In genomic region chr13:112859817-112860190, GRCh38 we compare ENCODE assay signal across 8 cellular contexts.
A peak's percentile ranks its signal among the peaks of the same experiment; 100 is the strongest.
DNase-seq lines count a peak whose midpoint lies in the region; ATAC-seq and TF ChIP-seq lines count a peak whose summit lies in the region.

No MANE protein-coding gene starts in this region.

- H3K9me2 ChIP-seq in GM23248 (ENCODE audit: insufficient read depth), result no peaks in the 10 kb centered on the region
- no peaks in the 10 kb centered on the region for H3K9me2 ChIP-seq in SK-N-SH

- no peaks in the 10 kb centered on the region for H3F3A ChIP-seq in GM23248 (ENCODE audit: insufficient read depth)
- H3F3A ChIP-seq in SK-N-SH (replicated peaks; ENCODE audit: insufficient read depth), result no peaks in the 10 kb centered on the region

- no peaks in the 10 kb centered on the region for H3K27me3 ChIP-seq in GM23248 (replicated peaks; ENCODE audit: insufficient read depth)
- no peaks in the 10 kb centered on the region for H3K27me3 ChIP-seq in SK-N-SH (ENCODE audit: insufficient read depth)
- no peaks in the 10 kb centered on the region for H3K27me3 ChIP-seq in lower lobe of right lung (ENCODE audit: low read depth)

- H3K27me3 Mint-ChIP-seq in activated T-cell treated with anti-CD3 and anti-CD28 coated beads, Interleukin-2, amount 50 U/mL, for 4 hours (ENCODE audit: low read depth), result no peaks in the 10 kb centered on the region

- H3K9ac ChIP-seq in GM23248, result no peak overlapping the region
- H3K9ac ChIP-seq in SK-N-SH, result no peak overlapping the region

- intact Hi-C loops in lower lobe of right lung (cut with DNase I), result no loop called here

- H3K9me3 ChIP-seq in GM23248 (ENCODE audit: low read depth) (no peaks in the 10 kb centered on the region), SK-N-SH (no peaks in the 10 kb centered on the region), lower lobe of right lung (no peaks in the 10 kb centered on the region)

- CTCF ChIA-PET in SK-N-SH (lab: Yijun Ruan, JAX), result interaction anchor here (1.0 to 2.2 kb wide), 3 partner anchors 14 to 244 kb away, joined by 3 to 16 read pairs (median 3); no protein-coding TSS in a partner anchor

- H3K4me1 Mint-ChIP-seq in activated T-cell treated with anti-CD3 and anti-CD28 coated beads, Interleukin-2, amount 50 U/mL, for 4 hours (ENCODE audit: low read depth), result no peaks in the 10 kb centered on the region

- DNase-seq in ELR (ENCODE audit: low read depth) (peak; percentile 55), GM23248 (peak; percentile 12), SK-N-SH (peak; percentile 84), lower lobe of right lung (no peak)
- no peak for DNase-seq in activated T-cell treated with anti-CD3 and anti-CD28 coated beads, Interleukin-2, amount 50 U/mL, for 4 hours

- no peaks in the 10 kb centered on the region for H3K79me2 ChIP-seq in GM23248 (ENCODE audit: insufficient read depth)
- no peaks in the 10 kb centered on the region for H3K79me2 ChIP-seq in SK-N-SH (ENCODE audit: insufficient read depth)

- POLR2A ChIA-PET in SK-N-SH (lab: Yijun Ruan, JAX), result no interaction called here

- H3K4me2 ChIP-seq in GM23248 (ENCODE audit: unreplicated experiment), result no peak overlapping the region
- H3K4me2 ChIP-seq in SK-N-SH, result no peak overlapping the region

- no peaks in the 10 kb centered on the region for H3K9me3 Mint-ChIP-seq in activated T-cell treated with anti-CD3 and anti-CD28 coated beads, Interleukin-2, amount 50 U/mL, for 4 hours

- no peak overlapping the region for H3K4me3 Mint-ChIP-seq in activated T-cell treated with anti-CD3 and anti-CD28 coated beads, Interleukin-2, amount 50 U/mL, for 4 hours

- H3K4me3 ChIP-seq in GM23248 (no peak overlapping the region), SK-N-SH (ENCODE audit: low read depth in 2 of 2, low read length in 1 of 2) (no peak overlapping the region), lower lobe of right lung (no peak overlapping the region)

- H3K36me3 ChIP-seq in GM23248 (ENCODE audit: low read depth) (no peaks in the 10 kb centered on the region), SK-N-SH (replicated peaks in 1 of 2; ENCODE audit: control insufficient read depth in 1 of 2, insufficient read depth in 2 of 2, low read length in 1 of 2) (peaks cover 11 to 46% of the 10 kb centered on the region in 2 experiments), lower lobe of right lung (peaks cover 79% of the 10 kb centered on the region)

- TF ChIP-seq EP300 in SK-N-SH (IDR thresholded peaks at IDR 0.05; ENCODE audit: borderline replicate concordance in 1 of 2, low read depth in 1 of 2, low read length in 1 of 2), result no peak

- no peaks in the 10 kb centered on the region for H3K4me1 ChIP-seq in GM23248 (ENCODE audit: insufficient read depth)
- peaks cover 0 to 15% of the 10 kb centered on the region in 2 experiments; a peak in 2 of 4 replicates for H3K4me1 ChIP-seq in SK-N-SH (ENCODE audit: control insufficient read depth in 1 of 2, insufficient read depth in 2 of 2, low read depth in 1 of 2, low read length in 1 of 2)
- H3K4me1 ChIP-seq in lower lobe of right lung, result no peaks in the 10 kb centered on the region

- H2AFZ ChIP-seq in GM23248 (no peak overlapping the region), SK-N-SH (ENCODE audit: low read depth) (no peak overlapping the region)

- peak; percentile 37 to 57 for ATAC-seq in lower lobe of right lung
- no peak for ATAC-seq in HG03439 (IDR thresholded peaks at IDR 0.05; ENCODE audit: unreplicated experiment)
- no peak for ATAC-seq in activated T-cell treated with anti-CD3 and anti-CD28 coated beads, Interleukin-2, amount 50 U/mL, for 4 hours
- no peak for ATAC-seq in HG03196 (IDR thresholded peaks at IDR 0.05; ENCODE audit: unreplicated experiment)
- no peak for ATAC-seq in HG02642 (IDR thresholded peaks at IDR 0.05; ENCODE audit: poor library complexity, unreplicated experiment)

- 70 to 81% methylated on average over 7 of the region's 7 CpGs for WGBS in GM23248 (ENCODE audit: low coverage in 1 of 2, low lambda C conversion rate in 2 of 2, missing lambda C conversion rate in 2 of 2), 2 experiments
- 28% methylated on average over 5 of the region's 7 CpGs for WGBS in SK-N-SH (ENCODE audit: low lambda C conversion rate)

- TF ChIP-seq RAD21 in SK-N-SH (IDR thresholded peaks at IDR 0.05; ENCODE audit: low read length), result no peak

- in situ Hi-C loops in GM23248 (cut with MboI), result loop anchor here (25.0 kb wide), 2 partner anchors 223 to 1398 kb away; no protein-coding TSS in a partner anchor

- H3K36me3 Mint-ChIP-seq in activated T-cell treated with anti-CD3 and anti-CD28 coated beads, Interleukin-2, amount 50 U/mL, for 4 hours (ENCODE audit: insufficient read depth), result peaks cover 40% of the 10 kb centered on the region

- H3K27ac ChIP-seq in GM23248 (no peak overlapping the region), SK-N-SH (ENCODE audit: low read depth in 2 of 2, low read length in 1 of 2) (peak overlapping the region in 1 of 2 experiments; percentile 43; a peak in 1 of 4 replicates), lower lobe of right lung (no peak overlapping the region)

- TF ChIP-seq CTCF in SK-N-SH (IDR thresholded peaks at IDR 0.05), result no peak
- TF ChIP-seq CTCF in lower lobe of right lung (IDR thresholded peaks at IDR 0.05), result no peak

- H4K20me1 ChIP-seq in GM23248 (ENCODE audit: insufficient read depth) (no peaks in the 10 kb centered on the region), SK-N-SH (ENCODE audit: insufficient read depth) (no peaks in the 10 kb centered on the region)

TF ChIP-seq in SK-N-SH, 30 proteins besides CTCF, POLR2A, EP300 and RAD21 (continues in another document):
- TF ChIP-seq PBX3 (IDR thresholded peaks at IDR 0.05) (no peak), TCF12 (IDR thresholded peaks at IDR 0.05) (no peak), EZH2phosphoT487 (IDR thresholded peaks at IDR 0.05; ENCODE audit: borderline replicate concordance, low read depth) (no peak), RCOR1 (IDR thresholded peaks at IDR 0.05; ENCODE audit: low read length) (no peak), MEF2A (IDR thresholded peaks at IDR 0.05; ENCODE audit: borderline replicate concordance, low read depth) (no peak), FOXJ3 (CRISPR knock-in tag; IDR thresholded peaks at IDR 0.05) (no peak), REST (IDR thresholded peaks at IDR 0.05; ENCODE audit: low read depth, low read length) (no peak), SIN3A (IDR thresholded peaks at IDR 0.05; ENCODE audit: borderline replicate concordance, low read depth, low read length) (no peak), JUND (IDR thresholded peaks at IDR 0.05) (peak; percentile 35; the same call in 1 of the 2 replicates), IRF3 (IDR thresholded peaks at IDR 0.05; ENCODE audit: low read depth, low read length) (no peak), SMC3 (IDR thresholded peaks at IDR 0.05; ENCODE audit: low read depth, low read length) (no peak), NFIC (IDR thresholded peaks at IDR 0.05; ENCODE audit: borderline replicate concordance) (0 out of 2 replicates have a peak, but pooled peaks have one; percentile 41), USF1 (IDR thresholded peaks at IDR 0.05; ENCODE audit: borderline replicate concordance, low read depth) (no peak)

Comparison
In these comparisons a context has a peak if more than half of its experiments do, and no peak if none do; other contexts are left out.
1. DNase-seq: peak in ELR (single experiment), GM23248 (single experiment) and SK-N-SH (single experiment); none in lower lobe of right lung (single experiment) and activated T-cell treated with anti-CD3 and anti-CD28 coated beads, Interleukin-2, amount 50 U/mL, for 4 hours (single experiment).
2. ATAC-seq: peak in lower lobe of right lung (2 of 2); none in HG03439 (single experiment), activated T-cell treated with anti-CD3 and anti-CD28 coated beads, Interleukin-2, amount 50 U/mL, for 4 hours (0 of 2), HG03196 (single experiment) and HG02642 (single experiment).